17 cellular contexts compared by ENCODE assay signal in the genomic region with DNA sequence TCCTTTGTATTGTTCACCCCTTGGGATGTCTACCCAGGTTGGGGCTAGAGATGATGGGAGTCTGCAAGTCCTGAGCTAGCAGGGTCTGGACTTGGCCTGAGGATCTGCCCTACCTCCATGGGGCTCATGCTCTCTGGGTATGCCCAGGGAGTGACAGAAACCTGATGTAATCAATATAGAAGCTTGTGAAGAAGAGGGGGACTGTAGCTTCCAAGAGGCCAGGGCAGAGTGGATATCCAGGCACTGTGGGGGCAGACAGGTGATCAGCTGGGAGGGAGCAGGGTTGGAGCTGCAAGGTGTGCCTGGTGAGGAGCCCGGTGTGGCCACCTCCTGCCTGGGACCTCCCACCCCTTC.
"Had no signal": no experiment of that assay in that cellular context is flagged by ENCODE, and none has a peak within 500 bp of the region (broad histone marks: within the 10 kb centered on the region; RNA-seq: fewer than 3 reads in every experiment).

No MANE protein-coding gene starts in this region.

- H3K27ac ChIP-seq: left lung, SJSA1, spleen, tibial artery had no signal

- H3K4me1 Mint-ChIP-seq: mesothelial cell of epicardium had no signal

- DNase-seq: activated B cell treated with CpG ODN at 0.5 μM for 24 hours; activated CD4-positive, alpha-beta T cell treated with anti-CD3 and anti-CD28 coated beads for 4 hours; activated effector memory CD4-positive, alpha-beta T cell treated with anti-CD3 and anti-CD28 coated beads, Interleukin-2, amount 50 U/mL, for 16 hours; activated T-cell treated with anti-CD3 and anti-CD28 coated beads, Interleukin-2, amount 50 U/mL, for 48 hours; amygdala; heart right ventricle; islet precursor cell; left lung; naive thymus-derived CD8-positive, alpha-beta T cell; spleen; stimulated activated CD4-positive, alpha-beta T cell treated with anti-CD3 and anti-CD28 coated beads, Interleukin-4, amount 100 ng/mL, for 1 hour; stimulated activated naive CD4-positive, alpha-beta T cell treated with Interleukin-2 at 50 U/mL for 16 hours; tibial artery had no signal

- H3K27me3 Mint-ChIP-seq: activated B cell treated with CpG ODN at 0.5 μM for 24 hours; activated naive CD8-positive, alpha-beta T cell; naive thymus-derived CD8-positive, alpha-beta T cell; progenitor cell of endocrine pancreas had no signal

- H3K4me3 ChIP-seq: heart right ventricle, left lung, SJSA1, spleen, tibial artery had no signal

- H3K36me3 Mint-ChIP-seq: activated naive CD8-positive, alpha-beta T cell; naive thymus-derived CD8-positive, alpha-beta T cell had no signal

- H3K9me3 ChIP-seq: heart right ventricle, left lung, spleen, tibial artery had no signal

- ATAC-seq: heart right ventricle; left lung; naive thymus-derived CD8-positive, alpha-beta T cell had no signal

- H3K9me3 Mint-ChIP-seq: activated B cell treated with CpG ODN at 0.5 μM for 24 hours had no signal

- H3K36me3 ChIP-seq: left lung, spleen had no signal

- H3K4me1 ChIP-seq: SJSA1 had no signal

- H3K27ac Mint-ChIP-seq: activated B cell treated with CpG ODN at 0.5 μM for 24 hours; activated naive CD8-positive, alpha-beta T cell; mesothelial cell of epicardium; progenitor cell of endocrine pancreas had no signal

- H3K27me3 ChIP-seq: heart right ventricle, left lung, SJSA1, spleen, tibial artery had no signal

- H3K4me3 Mint-ChIP-seq: activated B cell treated with CpG ODN at 0.5 μM for 24 hours; activated naive CD8-positive, alpha-beta T cell; mesothelial cell of epicardium; naive thymus-derived CD8-positive, alpha-beta T cell had no signal
